In the genomic region with DNA sequence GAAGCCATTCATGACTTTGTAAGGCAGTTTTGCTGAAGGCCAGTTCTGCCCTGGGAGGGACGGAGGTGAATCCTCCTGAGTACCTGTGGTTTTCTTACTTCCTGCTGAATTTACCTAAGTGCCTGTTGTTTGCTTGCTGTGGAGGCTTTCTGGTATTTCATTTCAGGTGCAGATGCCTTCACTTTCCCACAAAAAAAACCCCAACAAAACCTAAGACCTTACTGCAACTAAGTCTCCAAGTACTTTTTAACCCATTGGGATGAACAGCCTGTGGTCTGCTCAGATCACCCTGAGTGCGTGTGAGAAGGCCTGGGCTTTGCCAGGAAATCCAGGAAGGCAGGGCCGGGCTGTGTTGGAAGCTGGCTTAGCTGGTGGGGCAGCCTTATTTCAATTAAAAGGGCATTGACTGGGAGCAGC, we compare ENCODE assay signal across 11 cellular contexts.
A peak's percentile ranks its signal among the peaks of the same experiment; 100 is the strongest.
DNase-seq lines count a peak whose midpoint lies in the region; ATAC-seq and TF ChIP-seq lines count a peak whose summit lies in the region.
"Had no signal": no experiment of that assay in that cellular context is flagged by ENCODE, and none has a peak within 500 bp of the region (broad histone marks: within the 10 kb centered on the region; RNA-seq: fewer than 3 reads in every experiment).

No MANE protein-coding gene starts in this region.

- H3K36me3 ChIP-seq in left ventricle myocardium inferior, result peaks cover 19% of the 10 kb centered on the region
- H3K36me3 ChIP-seq in thymus (ENCODE audit: control insufficient read depth, insufficient read depth), result no peaks in the 10 kb centered on the region
- H3K36me3 ChIP-seq: ovary had no signal

- TF ChIP-seq CTCF in WTC11 (IDR thresholded peaks at IDR 0.05), result no peak
- no peak for TF ChIP-seq CTCF in left ventricle myocardium inferior (IDR thresholded peaks at IDR 0.05; ENCODE audit: borderline replicate concordance)

- H3K27ac ChIP-seq in left ventricle myocardium inferior (replicated peaks), result peak overlapping the region; percentile 90
- peak overlapping the region; percentile 56 for H3K27ac ChIP-seq in thymus (ENCODE audit: low read depth)
- H3K27ac ChIP-seq: ovary had no signal

- H3K36me3 Mint-ChIP-seq in activated T-cell treated with anti-CD3 and anti-CD28 coated beads, Interleukin-2, amount 50 U/mL, for 24 hours (ENCODE audit: low read depth), result peaks cover 31% of the 10 kb centered on the region
- H3K36me3 Mint-ChIP-seq in WTC11, result peaks cover 20% of the 10 kb centered on the region

- 13% methylated on average over 3 of the region's 3 CpGs for WGBS in thymus

- H3K9me3 Mint-ChIP-seq in activated T-cell treated with anti-CD3 and anti-CD28 coated beads, Interleukin-2, amount 50 U/mL, for 24 hours, result peaks cover 6% of the 10 kb centered on the region
- H3K9me3 Mint-ChIP-seq in WTC11, result peaks cover 11% of the 10 kb centered on the region

- peaks cover 79% of the 10 kb centered on the region for H3K4me1 ChIP-seq in left ventricle myocardium inferior
- peaks cover 31% of the 10 kb centered on the region for H3K4me1 ChIP-seq in thymus (ENCODE audit: control insufficient read depth, insufficient read depth, low read length)

- no peak overlapping the region for H3K4me3 Mint-ChIP-seq in activated T-cell treated with anti-CD3 and anti-CD28 coated beads, Interleukin-2, amount 50 U/mL, for 24 hours
- no peak overlapping the region for H3K4me3 Mint-ChIP-seq in WTC11

- peak overlapping the region; percentile 72 for H3K27ac Mint-ChIP-seq in activated T-cell treated with anti-CD3 and anti-CD28 coated beads, Interleukin-2, amount 50 U/mL, for 24 hours
- H3K27ac Mint-ChIP-seq in WTC11, result peak overlapping the region; percentile 89

- peak; percentile 49 for ATAC-seq in WTC11

- H3K9me3 ChIP-seq in left ventricle myocardium inferior (replicated peaks), result peaks cover 8% of the 10 kb centered on the region
- H3K9me3 ChIP-seq in thymus (ENCODE audit: control insufficient read depth), result peaks cover 1% of the 10 kb centered on the region
- H3K9me3 ChIP-seq: ovary had no signal

- intact Hi-C loops in left ventricle myocardium inferior (cut with micrococcal nuclease), result no loop called here

- no peaks in the 10 kb centered on the region for H3K27me3 Mint-ChIP-seq in activated T-cell treated with anti-CD3 and anti-CD28 coated beads, Interleukin-2, amount 50 U/mL, for 24 hours
- H3K27me3 Mint-ChIP-seq in WTC11 (ENCODE audit: low read depth), result no peaks in the 10 kb centered on the region

- H3K27me3 ChIP-seq in left ventricle myocardium inferior (ENCODE audit: low read depth), result no peaks in the 10 kb centered on the region
- H3K27me3 ChIP-seq in thymus (ENCODE audit: control insufficient read depth, insufficient read depth), result no peaks in the 10 kb centered on the region
- H3K27me3 ChIP-seq: ovary had no signal

- H3K4me3 ChIP-seq in left ventricle myocardium inferior, result no peak overlapping the region
- H3K4me3 ChIP-seq in thymus (ENCODE audit: low read length), result no peak overlapping the region
- H3K4me3 ChIP-seq: ovary had no signal

- peaks cover 54% of the 10 kb centered on the region for H3K4me1 Mint-ChIP-seq in activated T-cell treated with anti-CD3 and anti-CD28 coated beads, Interleukin-2, amount 50 U/mL, for 24 hours (ENCODE audit: low read depth)
- H3K4me1 Mint-ChIP-seq in WTC11, result peaks cover 89% of the 10 kb centered on the region

- POLR2A ChIA-PET in WTC11 (lab: Charles Lee), result no interaction called here

- DNase-seq in activated T-cell treated with anti-CD3 and anti-CD28 coated beads, Interleukin-2, amount 50 U/mL, for 24 hours, result no peak
- DNase-seq in activated T-cell treated with anti-CD3 and anti-CD28 coated beads for 4 hours (no peak), WTC11 (ENCODE audit: low spot score) (no peak), left ventricle myocardium inferior (no peak), NCI-H2171 treated with DMSO at 0.1 percent for 48 hours (lab: John Stamatoyannopoulos, UW) (no peak), NCI-H510A treated with DMSO at 0.1 percent for 48 hours (lab: John Stamatoyannopoulos, UW) (no peak), HuH-7 (ENCODE audit: low spot score) (no peak)
- DNase-seq: activated CD4-positive, alpha-beta T cell treated with anti-CD3 and anti-CD28 coated beads for 4 hours; NCI-H446 treated with DMSO at 0.1 percent for 48 hours; ovary had no signal

- CTCF ChIA-PET in WTC11 (lab: Charles Lee), result interaction anchor here (1.5 to 1.6 kb wide), 2 partner anchors 168 to 191 kb away, joined by 3 to 5 read pairs; no protein-coding TSS in a partner anchor

TF ChIP-seq in WTC11, 78 proteins besides CTCF, POLR2A, EP300 and RAD21:
- TF ChIP-seq CREB1 (CRISPR knock-in tag; IDR thresholded peaks at IDR 0.05) (no peak), TP53 (CRISPR knock-in tag; IDR thresholded peaks at IDR 0.05) (no peak), ATF1 (CRISPR knock-in tag; IDR thresholded peaks at IDR 0.05) (no peak)
- TF ChIP-seq, protein P1, sequence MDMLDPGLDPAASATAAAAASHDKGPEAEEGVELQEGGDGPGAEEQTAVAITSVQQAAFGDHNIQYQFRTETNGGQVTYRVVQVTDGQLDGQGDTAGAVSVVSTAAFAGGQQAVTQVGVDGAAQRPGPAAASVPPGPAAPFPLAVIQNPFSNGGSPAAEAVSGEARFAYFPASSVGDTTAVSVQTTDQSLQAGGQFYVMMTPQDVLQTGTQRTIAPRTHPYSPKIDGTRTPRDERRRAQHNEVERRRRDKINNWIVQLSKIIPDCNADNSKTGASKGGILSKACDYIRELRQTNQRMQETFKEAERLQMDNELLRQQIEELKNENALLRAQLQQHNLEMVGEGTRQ (CRISPR knock-in tag; IDR thresholded peaks at IDR 0.05), result no peak
- TF ChIP-seq, protein P2, sequence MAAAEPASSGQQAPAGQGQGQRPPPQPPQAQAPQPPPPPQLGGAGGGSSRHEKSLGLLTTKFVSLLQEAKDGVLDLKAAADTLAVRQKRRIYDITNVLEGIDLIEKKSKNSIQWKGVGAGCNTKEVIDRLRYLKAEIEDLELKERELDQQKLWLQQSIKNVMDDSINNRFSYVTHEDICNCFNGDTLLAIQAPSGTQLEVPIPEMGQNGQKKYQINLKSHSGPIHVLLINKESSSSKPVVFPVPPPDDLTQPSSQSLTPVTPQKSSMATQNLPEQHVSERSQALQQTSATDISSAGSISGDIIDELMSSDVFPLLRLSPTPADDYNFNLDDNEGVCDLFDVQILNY (CRISPR knock-in tag; IDR thresholded peaks at IDR 0.05), result no peak
- TF ChIP-seq, protein P3, sequence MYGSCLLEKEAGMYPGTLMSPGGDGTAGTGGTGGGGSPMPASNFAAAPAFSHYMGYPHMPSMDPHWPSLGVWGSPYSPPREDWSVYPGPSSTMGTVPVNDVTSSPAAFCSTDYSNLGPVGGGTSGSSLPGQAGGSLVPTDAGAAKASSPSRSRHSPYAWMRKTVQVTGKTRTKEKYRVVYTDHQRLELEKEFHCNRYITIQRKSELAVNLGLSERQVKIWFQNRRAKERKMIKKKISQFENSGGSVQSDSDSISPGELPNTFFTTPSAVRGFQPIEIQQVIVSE (CRISPR knock-in tag; IDR thresholded peaks at IDR 0.05; ENCODE audit: borderline replicate concordance), result no peak
